27 cellular contexts compared by ENCODE assay signal in genomic region chr6:170063851-170064617, GRCh38.
A peak's percentile ranks its signal among the peaks of the same experiment; 100 is the strongest.
DNase-seq lines count a peak whose midpoint lies in the region; TF ChIP-seq lines count a peak whose summit lies in the region.
"Had no signal": no experiment of that assay in that cellular context is flagged by ENCODE, and none has a peak within 500 bp of the region (broad histone marks: within the 10 kb centered on the region; RNA-seq: fewer than 3 reads in every experiment).

No MANE protein-coding gene starts in this region.

- H3K79me2 ChIP-seq in osteoblast (ENCODE audit: insufficient read depth, low read length) = no peaks in the 10 kb centered on the region

- H3K4me1 ChIP-seq in osteoblast (ENCODE audit: insufficient read depth, low read length) = no peaks in the 10 kb centered on the region
- H3K4me1 ChIP-seq in tibial artery = no peaks in the 10 kb centered on the region
- H3K4me1 ChIP-seq: adrenal gland, body of pancreas, foreskin keratinocyte, heart right ventricle, psoas muscle, uterus had no signal

- H3K27me3 ChIP-seq in osteoblast (ENCODE audit: insufficient read depth, low read length) (no peaks in the 10 kb centered on the region), tibial artery (peaks cover 0 to 19% of the 10 kb centered on the region in 2 donors)
- H3K27me3 ChIP-seq: adrenal gland, body of pancreas, uterus had no signal

- H3K27ac ChIP-seq in osteoblast (ENCODE audit: low read depth, low read length) (no peak overlapping the region), tibial artery (no peak overlapping the region)
- H3K27ac ChIP-seq: adrenal gland, body of pancreas, esophagus squamous epithelium, foreskin keratinocyte, heart right ventricle, psoas muscle, uterus had no signal

- no peaks in the 10 kb centered on the region for H4K20me1 ChIP-seq in osteoblast (ENCODE audit: insufficient read depth, low read length)

- H3K36me3 ChIP-seq in osteoblast (ENCODE audit: insufficient read depth, low read length) (no peaks in the 10 kb centered on the region), tibial artery (no peaks in the 10 kb centered on the region)
- H3K36me3 ChIP-seq: adrenal gland, esophagus squamous epithelium, heart right ventricle, uterus had no signal

- H3K4me2 ChIP-seq in osteoblast (ENCODE audit: insufficient read depth, low read length) = no peak overlapping the region

- H2AFZ ChIP-seq in osteoblast (ENCODE audit: low read length) = no peak overlapping the region

- DNase-seq in activated CD8-positive, alpha-beta memory T cell treated with anti-CD3 and anti-CD28 coated beads, Interleukin-2, amount 50 U/mL, for 48 hours = peak; percentile 29
- DNase-seq in activated CD8-positive, alpha-beta memory T cell treated with anti-CD3 and anti-CD28 coated beads for 24 hours = no peak
- peak; percentile 40 for DNase-seq in islet precursor cell
- DNase-seq in osteoblast (ENCODE audit: insufficient read length, low spot score, missing footprints) = peak; percentile 39
- DNase-seq in tibial artery = peak; percentile 11 to 52
- DNase-seq in HCEC 1CT = no peak
- no peak for DNase-seq in amygdala (lab: John Stamatoyannopoulos, UW)
- DNase-seq in COLO668 (lab: John Stamatoyannopoulos, UW; ENCODE audit: unreplicated experiment) = no peak
- DNase-seq: activated CD4-positive, alpha-beta T cell treated with anti-CD3 and anti-CD28 coated beads, Interleukin-2, amount 50 U/mL, for 4 hours; activated CD4-positive, CD25-positive, alpha-beta regulatory T cell; activated naive CD4-positive, alpha-beta T cell treated with anti-CD3 and anti-CD28 coated beads, Interleukin-2, amount 10 ng/mL, durations not matched to agents 7 days and 5 days; cerebellar nuclear complex; DMS79 treated with DMSO at 0.1 percent for 48 hours; esophagus squamous epithelium; foreskin keratinocyte; GF-D8; H9; Karpas-422; NCI-H1417; NCI-H2029 treated with DMSO at 0.1 percent for 48 hours; NCI-H524 treated with DMSO at 0.1 percent for 48 hours; substantia nigra had no signal

- H3K4me3 ChIP-seq in osteoblast (ENCODE audit: insufficient read depth, low read length) = no peak overlapping the region
- no peak overlapping the region for H3K4me3 ChIP-seq in tibial artery
- H3K4me3 ChIP-seq: adrenal gland, body of pancreas, esophagus squamous epithelium, heart right ventricle, psoas muscle, uterus had no signal

- TF ChIP-seq CTCF in osteoblast (IDR thresholded peaks at IDR 0.05; ENCODE audit: extremely low read depth, low read depth, low read length) (no peak), tibial artery (IDR thresholded peaks at IDR 0.05) (no peak)

- H3K9me3 ChIP-seq in osteoblast (ENCODE audit: low read depth, low read length) (no peaks in the 10 kb centered on the region), tibial artery (peaks cover 0 to 3% (median 0%) of the 10 kb centered on the region in 3 donors)
- H3K9me3 ChIP-seq: adrenal gland, body of pancreas, esophagus squamous epithelium, psoas muscle, uterus had no signal

- intact Hi-C loops in tibial artery (cut with DNase I; ENCODE audit: low total_unique reads) = no loop called here

Comparison
In these comparisons a context has a peak if more than half of its experiments do, and no peak if none do; other contexts are left out.
1. DNase-seq: peak in activated CD8-positive, alpha-beta memory T cell treated with anti-CD3 and anti-CD28 coated beads, Interleukin-2, amount 50 U/mL, for 48 hours (single experiment), islet precursor cell (single experiment), osteoblast (single experiment) and tibial artery (2 of 2); none in activated CD8-positive, alpha-beta memory T cell treated with anti-CD3 and anti-CD28 coated beads for 24 hours (single experiment), HCEC 1CT (single experiment), amygdala (0 of 56) and COLO668 (single experiment).